In the genomic region with DNA sequence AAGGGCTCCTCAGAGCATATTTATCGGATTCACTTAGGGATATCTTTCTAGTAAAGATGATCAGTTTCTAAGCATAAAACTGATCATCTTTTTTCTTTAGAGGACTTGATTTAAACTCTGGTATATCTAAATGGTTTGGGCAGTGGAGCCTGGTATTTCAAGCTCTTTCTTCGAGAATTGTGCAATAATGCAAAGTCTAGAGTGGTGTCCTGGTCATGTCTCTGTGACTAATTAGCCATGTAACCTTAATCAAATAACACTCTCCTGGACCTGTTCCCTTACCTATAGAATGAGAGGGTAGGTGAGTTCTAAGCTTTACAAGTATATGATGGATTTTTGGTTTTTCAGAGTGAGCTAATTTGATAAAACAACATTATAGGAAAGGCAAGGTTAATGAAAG, we compare ENCODE assay signal across 21 cellular contexts.
"Had no signal": no experiment of that assay in that cellular context is flagged by ENCODE, and none has a peak within 500 bp of the region (broad histone marks: within the 10 kb centered on the region; RNA-seq: fewer than 3 reads in every experiment).

No MANE protein-coding gene starts in this region.

- H3K9me3 ChIP-seq: esophagus squamous epithelium, neutrophil, testis, tibial nerve, upper lobe of right lung, vagina had no signal

- H3K27me3 ChIP-seq: dorsolateral prefrontal cortex, esophagus squamous epithelium, neutrophil, testis, tibial nerve, upper lobe of right lung, vagina had no signal

- H3K36me3 ChIP-seq: neutrophil, upper lobe of right lung had no signal

- H3K4me3 ChIP-seq: dorsolateral prefrontal cortex, esophagus squamous epithelium, smooth muscle cell, testis, tibial nerve, upper lobe of right lung, vagina had no signal

- H3K4me1 Mint-ChIP-seq: stimulated activated effector memory CD8-positive, alpha-beta T cell treated with anti-CD3 and anti-CD28 coated beads, Interleukin-12 subunit alpha, Interleukin-12 subunit beta, amount 100 ng/mL, for 72 hours; stimulated activated naive CD8-positive, alpha-beta T cell treated with anti-CD3 and anti-CD28 coated beads, Interleukin-15, amount 100 ng/mL, for 72 hours had no signal

- H3K4me1 ChIP-seq: esophagus squamous epithelium, testis, tibial nerve, upper lobe of right lung, vagina had no signal

- H3K27ac ChIP-seq: dorsolateral prefrontal cortex, esophagus squamous epithelium, neutrophil, testis, tibial nerve, upper lobe of right lung, vagina had no signal

- H3K4me3 Mint-ChIP-seq: naive thymus-derived CD4-positive, alpha-beta T cell; stimulated activated effector memory CD8-positive, alpha-beta T cell treated with anti-CD3 and anti-CD28 coated beads, Interleukin-12 subunit alpha, Interleukin-12 subunit beta, amount 100 ng/mL, for 72 hours; stimulated activated naive CD8-positive, alpha-beta T cell treated with anti-CD3 and anti-CD28 coated beads, Interleukin-15, amount 100 ng/mL, for 72 hours had no signal

- ATAC-seq: left colon; naive thymus-derived CD4-positive, alpha-beta T cell; right cardiac atrium; stimulated activated effector memory CD8-positive, alpha-beta T cell treated with anti-CD3 and anti-CD28 coated beads, Interleukin-12 subunit alpha, Interleukin-12 subunit beta, amount 100 ng/mL, for 72 hours; stimulated activated naive CD8-positive, alpha-beta T cell treated with anti-CD3 and anti-CD28 coated beads, Interleukin-15, amount 100 ng/mL, for 72 hours; upper lobe of right lung had no signal

- H3K27ac Mint-ChIP-seq: naive thymus-derived CD4-positive, alpha-beta T cell; stimulated activated effector memory CD8-positive, alpha-beta T cell treated with anti-CD3 and anti-CD28 coated beads, Interleukin-12 subunit alpha, Interleukin-12 subunit beta, amount 100 ng/mL, for 72 hours had no signal

- H3K36me3 Mint-ChIP-seq: stimulated activated effector memory CD8-positive, alpha-beta T cell treated with anti-CD3 and anti-CD28 coated beads, Interleukin-12 subunit alpha, Interleukin-12 subunit beta, amount 100 ng/mL, for 72 hours had no signal

- H3K27me3 Mint-ChIP-seq: naive thymus-derived CD4-positive, alpha-beta T cell; stimulated activated naive CD8-positive, alpha-beta T cell treated with anti-CD3 and anti-CD28 coated beads, Interleukin-15, amount 100 ng/mL, for 72 hours had no signal

- H3K4me2 ChIP-seq: smooth muscle cell had no signal

- H3K9me3 Mint-ChIP-seq: naive thymus-derived CD4-positive, alpha-beta T cell; stimulated activated effector memory CD8-positive, alpha-beta T cell treated with anti-CD3 and anti-CD28 coated beads, Interleukin-12 subunit alpha, Interleukin-12 subunit beta, amount 100 ng/mL, for 72 hours; stimulated activated naive CD8-positive, alpha-beta T cell treated with anti-CD3 and anti-CD28 coated beads, Interleukin-15, amount 100 ng/mL, for 72 hours had no signal

- DNase-seq: cortex of kidney; dorsolateral prefrontal cortex; effector CD8-positive, alpha-beta T cell; esophagus squamous epithelium; foreskin fibroblast; head of caudate nucleus; hippocampal formation; left colon; mammary epithelial cell; naive thymus-derived CD4-positive, alpha-beta T cell; right cardiac atrium; stimulated activated CD4-positive, alpha-beta T cell treated with anti-CD3 and anti-CD28 coated beads, Interleukin-4, amount 100 ng/mL, for 1 hour; stimulated activated CD8-positive, alpha-beta memory T cell treated with anti-CD3 and anti-CD28 coated beads, Interleukin-4, amount 100 ng/mL, for 48 hours; stimulated activated naive CD8-positive, alpha-beta T cell treated with anti-CD3 and anti-CD28 coated beads, Interleukin-15, amount 100 ng/mL, for 72 hours; testis; upper lobe of right lung had no signal
